Comparison of ENCODE assay signal across 8 cellular contexts in the genomic region with DNA sequence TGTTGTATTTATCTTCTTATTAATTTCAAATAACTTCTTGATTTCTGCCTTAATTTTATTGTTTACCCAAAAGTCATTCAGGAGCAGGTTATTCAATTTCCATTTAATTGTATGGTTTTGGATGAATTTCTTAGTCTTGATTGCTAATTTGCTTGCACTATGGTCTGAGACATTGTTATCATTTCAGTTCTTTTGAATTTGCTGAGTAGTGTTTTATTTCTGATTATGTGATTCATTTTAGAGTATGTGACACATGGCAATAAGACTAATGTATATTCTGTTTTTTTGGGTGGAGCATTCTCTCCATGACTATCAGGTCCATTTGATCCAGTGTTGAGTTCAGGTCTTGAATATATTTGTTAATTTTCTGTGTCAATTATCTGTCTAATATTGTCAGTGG.
"Had no signal": no experiment of that assay in that cellular context is flagged by ENCODE, and none has a peak within 500 bp of the region (broad histone marks: within the 10 kb centered on the region; RNA-seq: fewer than 3 reads in every experiment).

No MANE protein-coding gene starts in this region.

- ATAC-seq: GM23338, HCT116 had no signal

- H3K4me2 ChIP-seq: GM23338 had no signal

- H3K27ac ChIP-seq: HL-60 had no signal

- H3K9me3 ChIP-seq: HAP-1 had no signal

- H3K4me3 ChIP-seq: GM23338, HAP-1 had no signal

- H3K4me1 ChIP-seq: HAP-1 had no signal

- H3K36me3 ChIP-seq: HAP-1 had no signal

- FAIRE-seq: H1 had no signal

- DNase-seq: H7, HFFc6, KG1 had no signal

- H2AFZ ChIP-seq: GM23338 had no signal
